Comparison of ENCODE assay signal across 27 cellular contexts in the genomic region with DNA sequence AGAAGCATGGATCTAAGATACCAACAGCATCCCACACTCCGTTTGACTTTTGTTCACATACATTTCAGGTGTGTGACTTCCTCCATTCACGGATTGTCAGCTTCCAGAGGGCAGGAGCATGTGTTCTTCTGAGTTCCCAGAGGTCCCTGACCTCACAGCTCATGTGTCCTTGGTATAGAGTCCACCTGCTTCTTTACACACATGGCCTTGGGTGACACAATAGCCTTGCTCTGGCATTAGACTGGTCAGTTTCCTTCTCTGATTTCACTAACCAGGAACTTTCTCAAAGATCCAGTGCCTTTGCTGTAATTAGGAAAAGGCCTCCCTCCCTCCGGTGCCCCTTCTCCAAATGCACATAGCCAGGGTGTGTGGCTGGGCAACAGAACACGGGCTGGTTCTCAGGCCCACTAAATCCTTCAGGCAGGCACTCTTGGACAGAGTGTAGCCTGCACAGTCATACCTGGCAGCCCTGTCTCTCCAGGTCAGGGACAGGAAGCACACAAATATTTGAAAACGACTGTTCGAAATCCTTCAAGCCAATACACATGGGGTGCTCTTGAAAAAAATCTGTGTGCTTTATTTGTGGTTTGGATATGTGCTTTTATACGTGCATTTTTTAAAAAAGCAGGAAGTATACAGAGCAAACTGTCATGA.
"Had no signal": no experiment of that assay in that cellular context is flagged by ENCODE, and none has a peak within 500 bp of the region (broad histone marks: within the 10 kb centered on the region; RNA-seq: fewer than 3 reads in every experiment).

No MANE protein-coding gene starts in this region.

- H3K4me3 Mint-ChIP-seq: activated naive CD4-positive, alpha-beta T cell treated with anti-CD3 and anti-CD28 coated beads, Interleukin-2, amount 50 U/mL, for 24 hours; central memory CD8-positive, alpha-beta T cell; natural killer cell treated with Interleukin-12 subunit alpha and Interleukin-12 subunit beta and Interleukin-15 and Interleukin-18, amount 100 ng/mL, for 72 hours; T-helper 17 cell had no signal

- H3K4me1 ChIP-seq: right lobe of liver had no signal

- H3K36me3 Mint-ChIP-seq: activated naive CD4-positive, alpha-beta T cell treated with anti-CD3 and anti-CD28 coated beads, Interleukin-2, amount 50 U/mL, for 24 hours; natural killer cell treated with Interleukin-12 subunit alpha and Interleukin-12 subunit beta and Interleukin-15 and Interleukin-18, amount 100 ng/mL, for 72 hours had no signal

- H3K4me3 ChIP-seq: lung, right lobe of liver, thoracic aorta, uterus had no signal

- H3K27me3 ChIP-seq: right lobe of liver, uterus had no signal

- H3K27me3 Mint-ChIP-seq: activated naive CD4-positive, alpha-beta T cell treated with anti-CD3 and anti-CD28 coated beads, Interleukin-2, amount 50 U/mL, for 24 hours had no signal

- H3K36me3 ChIP-seq: right lobe of liver, thoracic aorta, uterus had no signal

- H3K9me3 ChIP-seq: right lobe of liver, thoracic aorta, uterus had no signal

- H3K27ac ChIP-seq: epithelial cell of prostate, right lobe of liver, thoracic aorta, uterus had no signal

- ATAC-seq: left lobe of liver; natural killer cell treated with Interleukin-12 subunit alpha and Interleukin-12 subunit beta and Interleukin-15 and Interleukin-18, amount 100 ng/mL, for 72 hours; right lobe of liver; stimulated activated naive CD8-positive, alpha-beta T cell treated with anti-CD3 and anti-CD28 coated beads, Interleukin-15, Interleukin-2, amounts not matched to agents 100 U/mL and 50 U/mL, for 24 hours; T-helper 17 cell had no signal

- H3K4me1 Mint-ChIP-seq: activated naive CD4-positive, alpha-beta T cell treated with anti-CD3 and anti-CD28 coated beads, Interleukin-2, amount 50 U/mL, for 24 hours; central memory CD8-positive, alpha-beta T cell; T-helper 17 cell had no signal

- H3K27ac Mint-ChIP-seq: activated naive CD4-positive, alpha-beta T cell treated with anti-CD3 and anti-CD28 coated beads, Interleukin-2, amount 50 U/mL, for 24 hours; natural killer cell treated with Interleukin-12 subunit alpha and Interleukin-12 subunit beta and Interleukin-15 and Interleukin-18, amount 100 ng/mL, for 72 hours; progenitor cell of endocrine pancreas; T-helper 17 cell had no signal

- DNase-seq: activated CD4-positive, alpha-beta T cell treated with anti-CD3 and anti-CD28 coated beads, Interleukin-2, amount 50 U/mL, for 1 hour; activated CD4-positive, CD25-positive, alpha-beta regulatory T cell treated with anti-CD3 and anti-CD28 coated beads, Interleukin-2, amount 50 U/mL, for 72 hours; activated CD8-positive, alpha-beta memory T cell treated with anti-CD3 and anti-CD28 coated beads for 24 hours; activated gamma-delta T cell; anterior cingulate cortex; dermis blood vessel endothelial cell; effector CD4-positive, alpha-beta T cell; kidney glomerular epithelial cell; mesendoderm; right lobe of liver; stimulated activated CD4-positive, alpha-beta T cell treated with anti-CD3 and anti-CD28 coated beads, Interleukin-2, amount 100 ng/mL, for 48 hours; stimulated activated naive CD8-positive, alpha-beta T cell treated with anti-CD3 and anti-CD28 coated beads, Interleukin-15, Interleukin-2, amounts not matched to agents 100 U/mL and 50 U/mL, for 24 hours; T-helper 17 cell; T1000; trophoblast cell; uterus had no signal

- FAIRE-seq: bronchial epithelial cell, endometrium, frontal cortex had no signal

- H3K9me3 Mint-ChIP-seq: activated naive CD4-positive, alpha-beta T cell treated with anti-CD3 and anti-CD28 coated beads, Interleukin-2, amount 50 U/mL, for 24 hours; central memory CD8-positive, alpha-beta T cell; natural killer cell treated with Interleukin-12 subunit alpha and Interleukin-12 subunit beta and Interleukin-15 and Interleukin-18, amount 100 ng/mL, for 72 hours had no signal
